ENCODE assay signal across 8 cellular contexts in the genomic region with DNA sequence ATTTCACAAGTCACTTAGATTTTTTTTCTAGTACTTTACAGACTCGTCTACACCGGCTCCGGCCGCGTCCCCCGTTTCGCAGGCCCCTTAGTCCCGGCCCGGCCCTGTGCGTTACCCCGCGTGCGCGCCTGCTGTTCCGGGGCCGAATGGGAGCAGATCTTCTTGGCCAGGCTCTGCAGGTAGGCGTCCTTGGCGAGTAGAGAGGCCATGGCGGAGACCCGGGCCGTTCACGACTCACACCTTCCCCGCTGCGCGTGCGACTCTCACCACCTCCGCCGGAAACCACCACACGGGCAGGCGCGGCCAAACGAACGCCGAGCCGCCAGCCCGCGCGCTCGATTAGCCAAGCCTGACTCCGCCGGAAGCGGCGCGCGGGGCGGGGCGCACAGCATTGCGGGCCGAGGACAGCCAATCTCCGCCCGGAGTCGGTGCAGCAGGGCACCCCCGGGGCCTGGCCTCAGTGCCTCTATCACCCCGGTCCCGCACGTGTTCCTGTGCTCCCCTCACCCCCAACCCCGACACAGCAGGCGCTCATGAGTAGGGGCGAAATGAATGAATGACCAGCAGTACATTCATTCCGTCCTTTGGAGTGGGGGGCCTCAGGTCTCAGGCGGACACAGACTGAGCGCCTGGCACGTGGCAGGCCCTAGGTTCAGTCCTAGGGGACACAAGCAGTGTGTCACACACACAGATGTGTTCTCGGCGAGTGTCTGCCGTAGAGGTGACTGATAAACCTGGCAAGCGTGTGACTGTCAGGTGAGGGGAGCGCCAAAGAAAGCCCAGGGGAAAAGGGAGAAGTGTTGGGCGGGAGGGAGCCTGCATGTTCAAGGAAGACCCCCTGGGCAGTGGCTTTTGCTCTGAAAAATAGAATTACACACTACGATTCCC. TPM values are rescaled to one million over a fixed set of nuclear protein-coding genes. Genes with fewer than 3 reads are reported as not detected.
A peak's percentile ranks its signal among the peaks of the same experiment; 100 is the strongest.
DNase-seq lines count a peak whose midpoint lies in the region; ATAC-seq and TF ChIP-seq lines count a peak whose summit lies in the region.

A gene (minus strand): TSS at position 265 of the 888 bp plus-strand sequence. CDS start 56 bp downstream, at position 209.

- no peak for TF ChIP-seq POLR2A in esophagus muscularis mucosa (IDR thresholded peaks at IDR 0.05; ENCODE audit: low read depth)

- H3K27me3 ChIP-seq in DOHH2 (ENCODE audit: control insufficient read depth, low read length) (no peaks in the 10 kb centered on the region), esophagus muscularis mucosa (no peaks in the 10 kb centered on the region)

- no peaks in the 10 kb centered on the region for H3K9me2 ChIP-seq in DOHH2 (replicated peaks; ENCODE audit: control insufficient read depth, low read length)

- H3K9me3 ChIP-seq in DOHH2 (ENCODE audit: control insufficient read depth, insufficient read depth, low read length) (no peaks in the 10 kb centered on the region), esophagus muscularis mucosa (no peaks in the 10 kb centered on the region)

- H3K9me3 Mint-ChIP-seq in activated T-cell treated with anti-CD3 and anti-CD28 coated beads, Interleukin-2, amount 50 U/mL, for 72 hours = no peaks in the 10 kb centered on the region

- peaks cover 10 to 32% of the 10 kb centered on the region in 2 donors for H3K36me3 Mint-ChIP-seq in activated T-cell treated with anti-CD3 and anti-CD28 coated beads, Interleukin-2, amount 50 U/mL, for 72 hours (ENCODE audit: insufficient read depth in 2 of 2)

- WGBS in esophagus muscularis mucosa = 10% methylated on average over 22 of the region's 70 CpGs

- peaks cover 41% of the 10 kb centered on the region for H3K4me1 ChIP-seq in DOHH2 (ENCODE audit: control insufficient read depth, low read length)
- H3K4me1 ChIP-seq in esophagus muscularis mucosa = peaks cover 19 to 41% (median 34%) of the 10 kb centered on the region in 4 donors

- peaks cover 46% of the 10 kb centered on the region for H3K4me1 Mint-ChIP-seq in activated T-cell treated with anti-CD3 and anti-CD28 coated beads, Interleukin-2, amount 50 U/mL, for 72 hours (ENCODE audit: low read depth)

- H3K4me3 ChIP-seq in DOHH2 (ENCODE audit: low read length) = peak within 1 kb of the TSS; percentile 80
- peak within 1 kb of the TSS; percentile 82 to 90 (median 86) for H3K4me3 ChIP-seq in esophagus muscularis mucosa

- TF ChIP-seq CTCF in DOHH2 (IDR thresholded peaks at IDR 0.05; ENCODE audit: low read depth, low read length, poor library complexity, severe bottlenecking) (no peak), esophagus muscularis mucosa (IDR thresholded peaks at IDR 0.05) (peak in 2 of 3 experiments; percentile 11 to 36)

- peak within 1 kb of the TSS; percentile 83 for H3K4me2 ChIP-seq in DOHH2 (ENCODE audit: low read length)

- peak within 1 kb of the TSS; percentile 96 for H3K4me3 Mint-ChIP-seq in activated T-cell treated with anti-CD3 and anti-CD28 coated beads, Interleukin-2, amount 50 U/mL, for 72 hours

- H4K20me1 ChIP-seq in DOHH2 (ENCODE audit: control insufficient read depth, insufficient read depth, low read depth, low read length) = peaks cover 10% of the 10 kb centered on the region; the same call in 1 of the 2 replicates

- no peaks in the 10 kb centered on the region for H3K27me3 Mint-ChIP-seq in activated T-cell treated with anti-CD3 and anti-CD28 coated beads, Interleukin-2, amount 50 U/mL, for 72 hours (ENCODE audit: low read depth)

- peak within 1 kb of the TSS; percentile 93 for H3K27ac Mint-ChIP-seq in activated T-cell treated with anti-CD3 and anti-CD28 coated beads, Interleukin-2, amount 50 U/mL, for 72 hours

- peak; percentile 94 to 96 for ATAC-seq in activated T-cell treated with anti-CD3 and anti-CD28 coated beads, Interleukin-2, amount 50 U/mL, for 72 hours (replicated peaks in 1 of 2)

- TF ChIP-seq EP300 in esophagus muscularis mucosa (IDR thresholded peaks at IDR 0.05) = no peak

- peaks cover 37% of the 10 kb centered on the region for H3K79me2 ChIP-seq in DOHH2 (ENCODE audit: control insufficient read depth, low read length)

- DNase-seq in GOT3 (lab: John Stamatoyannopoulos, UW) = peak; percentile 77
- peak; percentile 86 for DNase-seq in LHCN-M2 (ENCODE audit: low read depth)
- DNase-seq in RKO (ENCODE audit: low spot score) = peak; percentile 98
- DNase-seq in activated T-cell treated with anti-CD3 and anti-CD28 coated beads, Interleukin-2, amount 50 U/mL, for 72 hours = peak; percentile 95 to 96
- peak; percentile 97 for DNase-seq in esophagus muscularis mucosa (ENCODE audit: extremely low spot score)
- peak; percentile 93 for DNase-seq in myocyte (ENCODE audit: low read depth)
- DNase-seq in stimulated activated CD8-positive, alpha-beta memory T cell treated with anti-CD3 and anti-CD28 coated beads, Interleukin-7, amount 100 ng/mL, for 24 hours (ENCODE audit: low read depth) = peak; percentile 87

- H3K36me3 ChIP-seq in DOHH2 (ENCODE audit: control insufficient read depth, low read length) (peaks cover 66% of the 10 kb centered on the region), esophagus muscularis mucosa (peaks cover 42 to 65% (median 53%) of the 10 kb centered on the region in 4 donors)

- H3K27ac ChIP-seq in DOHH2 (ENCODE audit: low read depth, low read length) = peak within 1 kb of the TSS; percentile 65
- peak within 1 kb of the TSS; percentile 70 to 82 (median 74) for H3K27ac ChIP-seq in esophagus muscularis mucosa (replicated peaks in 1 of 4)

- intact Hi-C loops in esophagus muscularis mucosa (cut with DNase I) = loop anchor here (10.0 kb wide), 1 partner anchor 231 kb away; no protein-coding TSS in a partner anchor

- peaks cover 16% of the 10 kb centered on the region for H3F3A ChIP-seq in DOHH2 (ENCODE audit: control insufficient read depth, insufficient read depth)

RNA-seq across cellular contexts. Expression of the gene that starts here (rescaled TPM):
- total RNA-seq in LHCN-M2 (2014; rRNA removed) (26.8 and 27.8 TPM in 2 replicates), esophagus muscularis mucosa (10 to 100 TPM; 15.0 to 36.2 (median 27.5) TPM), myocyte (26.7 and 30.9 TPM in 2 replicates)
- 14.0 TPM for polyA plus RNA-seq in LHCN-M2 (2012)
- total RNA-seq in activated T-cell treated with anti-CD3 and anti-CD28 coated beads, Interleukin-2, amount 50 U/mL, for 72 hours = 10 to 100 TPM; 13.7 to 14.0 TPM
- 16.5 TPM for polyA plus RNA-seq in myocyte (2012)

Comparison
In these comparisons a context has a peak if more than half of its experiments do, and no peak if none do; other contexts are left out.
1. Peak in every context shown above with its lines: DNase-seq, ATAC-seq, H3K4me3 ChIP-seq and H3K27ac ChIP-seq.